16 cellular contexts compared by ENCODE assay signal in genomic region chr17:21817791-21818364, GRCh38.
DNase-seq lines count a peak whose midpoint lies in the region; ATAC-seq and TF ChIP-seq lines count a peak whose summit lies in the region.
"Had no signal": no experiment of that assay in that cellular context is flagged by ENCODE, and none has a peak within 500 bp of the region (broad histone marks: within the 10 kb centered on the region; RNA-seq: fewer than 3 reads in every experiment).

No MANE protein-coding gene starts in this region.

- H3K9me3 Mint-ChIP-seq in chondrocyte (ENCODE audit: low read depth): peaks cover 20% of the 10 kb centered on the region
- peaks cover 0 to 29% (median 13%) of the 10 kb centered on the region in 9 donors for H3K9me3 Mint-ChIP-seq in naive thymus-derived CD8-positive, alpha-beta T cell

- POLR2A ChIA-PET in naive thymus-derived CD8-positive, alpha-beta T cell (lab: Charles Lee): no interaction called here

- H3K36me3 Mint-ChIP-seq in chondrocyte (ENCODE audit: low read depth): no peaks in the 10 kb centered on the region
- H3K36me3 Mint-ChIP-seq in naive thymus-derived CD8-positive, alpha-beta T cell: peaks cover 0 to 10% (median 0%) of the 10 kb centered on the region in 3 donors

- DNase-seq in GM03348 (ENCODE audit: low spot score) (peak; percentile 2), HT1080 (ENCODE audit: low read depth) (peak; percentile 23), chondrocyte (ENCODE audit: low spot score) (peak; percentile 77), pons (ENCODE audit: low spot score) (peak; percentile 0)
- no peak for DNase-seq in naive thymus-derived CD8-positive, alpha-beta T cell
- DNase-seq: ACHN; Caco-2; CD4-positive, alpha-beta T cell; NCI-H1105; NCI-H146; NCI-H2029 treated with DMSO at 0.1 percent for 48 hours; NCI-H524 treated with DMSO at 0.1 percent for 48 hours; SHP77 had no signal

- no peaks in the 10 kb centered on the region for H3K4me1 Mint-ChIP-seq in chondrocyte (ENCODE audit: low read depth)
- no peaks in the 10 kb centered on the region for H3K4me1 Mint-ChIP-seq in naive thymus-derived CD8-positive, alpha-beta T cell

- ATAC-seq in naive thymus-derived CD8-positive, alpha-beta T cell: no peak
- no peak for ATAC-seq in HG02885 (IDR thresholded peaks at IDR 0.05; ENCODE audit: poor library complexity, unreplicated experiment)
- no peak for ATAC-seq in HG03460 (IDR thresholded peaks at IDR 0.05; ENCODE audit: unreplicated experiment)
- ATAC-seq: SK-N-SH treated with all-trans-retinoic acid at 6 μM for 48 hours had no signal

- no peak overlapping the region for H3K27ac Mint-ChIP-seq in chondrocyte (ENCODE audit: unreplicated experiment)
- no peak overlapping the region for H3K27ac Mint-ChIP-seq in naive thymus-derived CD8-positive, alpha-beta T cell
- H3K27ac Mint-ChIP-seq: CD4-positive, alpha-beta T cell had no signal

- no peak for TF ChIP-seq CTCF in chondrocyte (IDR thresholded peaks at IDR 0.05)

- no peak overlapping the region for H3K4me3 Mint-ChIP-seq in chondrocyte (ENCODE audit: unreplicated experiment)
- H3K4me3 Mint-ChIP-seq in naive thymus-derived CD8-positive, alpha-beta T cell: no peak overlapping the region
- H3K4me3 Mint-ChIP-seq: CD4-positive, alpha-beta T cell had no signal

- no peaks in the 10 kb centered on the region for H3K27me3 Mint-ChIP-seq in chondrocyte (ENCODE audit: low read depth)
- H3K27me3 Mint-ChIP-seq in naive thymus-derived CD8-positive, alpha-beta T cell: no peaks in the 10 kb centered on the region
- H3K27me3 Mint-ChIP-seq: CD4-positive, alpha-beta T cell had no signal

Comparison
In these comparisons a context has a peak if more than half of its experiments do, and no peak if none do; other contexts are left out.
1. DNase-seq: peak in GM03348 (single experiment), HT1080 (single experiment), chondrocyte (single experiment) and pons (single experiment); none in naive thymus-derived CD8-positive, alpha-beta T cell (0 of 10).